In genomic region chr15:36294359-36294758, GRCh38 we compare ENCODE assay signal across 2 cellular contexts.
TF ChIP-seq lines count a peak whose summit lies in the region.

No MANE protein-coding gene starts in this region.

TF ChIP-seq in HEK293, 187 proteins besides CTCF, POLR2A, EP300 and RAD21 (continued from another document):
- TF ChIP-seq ZNF18 (tag by site-specific recombination; IDR thresholded peaks at IDR 0.05) = peak; percentile 42; the same call in 1 of the 2 replicates
- no peak for TF ChIP-seq ZNF292 (tag by site-specific recombination; IDR thresholded peaks at IDR 0.05; ENCODE audit: borderline replicate concordance, low read depth)
- TF ChIP-seq WT1 (tag by site-specific recombination; IDR thresholded peaks at IDR 0.05) = peak; percentile 97
- no peak for TF ChIP-seq PRDM2 (tag by site-specific recombination; IDR thresholded peaks at IDR 0.05; ENCODE audit: borderline replicate concordance)
- peak; percentile 96 for TF ChIP-seq ZIC2 (tag by site-specific recombination; IDR thresholded peaks at IDR 0.05)
- TF ChIP-seq ZSCAN16 (tag by site-specific recombination; IDR thresholded peaks at IDR 0.05) = 0 out of 2 replicates have a peak, but pooled peaks have one; percentile 42
- TF ChIP-seq FEZF1 (tag by site-specific recombination; IDR thresholded peaks at IDR 0.05) = 0 out of 2 replicates have a peak, but pooled peaks have one; percentile 19
- no peak for TF ChIP-seq ZNF830 (tag by site-specific recombination; IDR thresholded peaks at IDR 0.05; ENCODE audit: low read depth)

TF ChIP-seq in K562, 482 proteins besides CTCF, POLR2A, EP300 and RAD21 (continued from another document):
- no peak for TF ChIP-seq ZBTB5 (IDR thresholded peaks at IDR 0.05)
- no peak for TF ChIP-seq SNAPC5 (CRISPR knock-in tag; IDR thresholded peaks at IDR 0.05)
- TF ChIP-seq POLR2H (tag; IDR thresholded peaks at IDR 0.05; ENCODE audit: low read depth) = no peak
- no peak for TF ChIP-seq ZNF274 (IDR thresholded peaks at IDR 0.05; ENCODE audit: borderline replicate concordance, low read depth, low read length)
- no peak for TF ChIP-seq HDAC6 (IDR thresholded peaks at IDR 0.05; ENCODE audit: low read depth, low read length)
- TF ChIP-seq CCAR2 (IDR thresholded peaks at IDR 0.05; ENCODE audit: low read depth, low read length) = no peak
- no peak for TF ChIP-seq ZSCAN32 (CRISPR knock-in tag; IDR thresholded peaks at IDR 0.05)
